25 cellular contexts compared by ENCODE assay signal in the genomic region with DNA sequence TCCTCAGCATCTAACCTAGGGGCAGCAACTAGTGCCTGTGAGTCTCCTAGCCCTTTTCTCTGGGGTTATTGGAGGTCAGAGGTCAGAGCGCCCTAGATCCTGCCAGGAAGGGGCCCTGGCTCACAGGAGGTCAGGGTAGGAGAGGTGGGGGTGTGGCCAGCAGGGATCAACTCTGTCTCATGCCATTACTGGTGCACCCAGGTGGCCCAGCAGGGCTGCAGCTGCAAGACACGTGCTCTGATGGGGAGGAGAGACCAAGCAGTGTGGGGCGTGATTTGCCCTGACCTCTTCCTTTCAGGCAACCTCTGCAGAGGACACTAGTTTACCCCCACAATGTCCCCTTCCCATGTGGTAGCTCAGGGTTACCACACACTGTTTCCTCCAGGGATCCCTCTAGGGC.
DNase-seq lines count a peak whose midpoint lies in the region; ATAC-seq, FAIRE-seq and TF ChIP-seq lines count a peak whose summit lies in the region.
"Had no signal": no experiment of that assay in that cellular context is flagged by ENCODE, and none has a peak within 500 bp of the region (broad histone marks: within the 10 kb centered on the region; RNA-seq: fewer than 3 reads in every experiment).

No MANE protein-coding gene starts in this region.

- no peaks in the 10 kb centered on the region for H3K79me2 ChIP-seq in HepG2 (ENCODE audit: insufficient read depth, low read length)

- no peak for TF ChIP-seq POLR2A in HepG2 (IDR thresholded peaks at IDR 0.05; ENCODE audit: insufficient read depth in 1 of 2, low read depth in 2 of 2, low read length in 2 of 2)
- no peak for TF ChIP-seq POLR2A in right lobe of liver (IDR thresholded peaks at IDR 0.05)

- H3K27ac Mint-ChIP-seq in osteocyte (ENCODE audit: unreplicated experiment): no peak overlapping the region
- H3K27ac Mint-ChIP-seq: CD4-positive, alpha-beta T cell; GM23338 had no signal

- H3K23ac ChIP-seq in mesenchymal stem cell (ENCODE audit: low read length in 2 of 2): no peak overlapping the region

- no peak overlapping the region for H2BK12ac ChIP-seq in mesenchymal stem cell (ENCODE audit: low read length in 2 of 2)

- H3K36me3 Mint-ChIP-seq in osteocyte (ENCODE audit: unreplicated experiment): no peaks in the 10 kb centered on the region
- H3K36me3 Mint-ChIP-seq: CD14-positive monocyte had no signal

- H3K27me3 ChIP-seq in HepG2 (ENCODE audit: control insufficient read depth in 1 of 2, insufficient read depth in 2 of 2, low read length in 2 of 2) (0 out of 5 replicates have a peak, but pooled peaks cover 0 to 4% of the 10 kb centered on the region in 2 experiments), right lobe of liver (no peaks in the 10 kb centered on the region), mesenchymal stem cell (ENCODE audit: control insufficient read depth in 1 of 2, insufficient read depth in 1 of 2, low read length in 2 of 2) (no peaks in the 10 kb centered on the region)
- H3K27me3 ChIP-seq: BE2C; BLaER1 treated with 17β-estradiol and CSF1 and Interleukin-3, amounts not matched to agents 10 nM and 100 nM had no signal

- H3K4me3 ChIP-seq in HepG2 (replicated peaks in 1 of 3; ENCODE audit: insufficient read depth in 1 of 3, low read depth in 2 of 3, low read length in 3 of 3): no peak overlapping the region
- no peak overlapping the region for H3K4me3 ChIP-seq in right lobe of liver
- H3K4me3 ChIP-seq in mesenchymal stem cell (ENCODE audit: insufficient read depth in 1 of 2, low read depth in 1 of 2, low read length in 2 of 2): no peak overlapping the region
- H3K4me3 ChIP-seq: A549; BLaER1 treated with 17β-estradiol and CSF1 and Interleukin-3, amounts not matched to agents 10 nM and 100 nM; GM12878; GM23338; HAP-1 had no signal

- H3K27ac ChIP-seq in HepG2 (ENCODE audit: extremely low read length, insufficient read depth, low read length) (no peak overlapping the region), right lobe of liver (no peak overlapping the region), mesenchymal stem cell (ENCODE audit: low read length, poor library complexity, severe bottlenecking) (no peak overlapping the region)
- H3K27ac ChIP-seq: A549; BLaER1 treated with 17β-estradiol and CSF1 and Interleukin-3, amounts not matched to agents 10 nM and 100 nM had no signal

- H3K4ac ChIP-seq in mesenchymal stem cell (ENCODE audit: low read depth in 1 of 2, low read length in 2 of 2): no peak overlapping the region

- H3K36me3 ChIP-seq in HepG2 (replicated peaks in 1 of 2; ENCODE audit: control insufficient read depth in 1 of 2, insufficient read depth in 2 of 2, low read length in 2 of 2) (no peaks in the 10 kb centered on the region), right lobe of liver (no peaks in the 10 kb centered on the region), mesenchymal stem cell (ENCODE audit: control insufficient read depth in 1 of 2, insufficient read depth in 2 of 2, low read depth in 1 of 2, low read length in 2 of 2) (no peaks in the 10 kb centered on the region)
- H3K36me3 ChIP-seq: BE2C, HAP-1 had no signal

- intact Hi-C loops in HepG2 (cut with micrococcal nuclease; ENCODE audit: unreplicated experiment) (no loop called here), right lobe of liver (cut with DNase I) (no loop called here)

- ATAC-seq in HepG2: no peak
- ATAC-seq in right lobe of liver: no peak
- no peak for ATAC-seq in GM19324 (IDR thresholded peaks at IDR 0.05; ENCODE audit: low FRiP score, unreplicated experiment)
- ATAC-seq: A549, GM12878 had no signal

- H2AK5ac ChIP-seq in mesenchymal stem cell (ENCODE audit: low read length, severe bottlenecking): no peak overlapping the region

- no peak for TF ChIP-seq CTCF in HepG2 (CRISPR knock-in tag; IDR thresholded peaks at IDR 0.05)
- TF ChIP-seq CTCF in right lobe of liver (IDR thresholded peaks at IDR 0.05): no peak
- TF ChIP-seq CTCF in osteocyte (IDR thresholded peaks at IDR 0.05): no peak

- no peaks in the 10 kb centered on the region for H3K4me1 Mint-ChIP-seq in osteocyte (ENCODE audit: unreplicated experiment)
- H3K4me1 Mint-ChIP-seq: CD14-positive monocyte had no signal

- H3K9me3 ChIP-seq in HepG2 (ENCODE audit: low read length) (no peaks in the 10 kb centered on the region), right lobe of liver (no peaks in the 10 kb centered on the region), mesenchymal stem cell (ENCODE audit: control insufficient read depth, low read length) (peaks cover 14% of the 10 kb centered on the region)
- H3K9me3 ChIP-seq: BE2C, HAP-1 had no signal

- no peaks in the 10 kb centered on the region for H4K20me1 ChIP-seq in HepG2 (ENCODE audit: insufficient read depth, low read length)
- H4K20me1 ChIP-seq: BLaER1 treated with 17β-estradiol and CSF1 and Interleukin-3, amounts not matched to agents 10 nM and 100 nM had no signal

- H3K79me1 ChIP-seq in mesenchymal stem cell (replicated peaks; ENCODE audit: low read length, poor library complexity, severe bottlenecking): no peaks in the 10 kb centered on the region

- H3K4me3 Mint-ChIP-seq in osteocyte (ENCODE audit: unreplicated experiment): no peak overlapping the region
- H3K4me3 Mint-ChIP-seq: CD14-positive monocyte; CD4-positive, alpha-beta T cell; CD8-positive, alpha-beta memory T cell; GM23338 had no signal

- CTCF ChIA-PET in HepG2 (lab: Yijun Ruan, JAX; ENCODE audit: low intra/inter-chr PET ratio, low total read pairs): no interaction called here

- no peak overlapping the region for H3K14ac ChIP-seq in mesenchymal stem cell (ENCODE audit: low read length in 2 of 2)

- H2BK15ac ChIP-seq in mesenchymal stem cell (ENCODE audit: low read depth, poor library complexity, severe bottlenecking): no peak overlapping the region

- H2BK120ac ChIP-seq in mesenchymal stem cell (ENCODE audit: low read depth, low read length): no peak overlapping the region

- H3K27me3 Mint-ChIP-seq in osteocyte (ENCODE audit: unreplicated experiment): no peaks in the 10 kb centered on the region
- H3K27me3 Mint-ChIP-seq: CD4-positive, alpha-beta T cell; CD8-positive, alpha-beta memory T cell had no signal

- no peak for FAIRE-seq in HepG2 (lab: Jason Lieb, UNC)
- FAIRE-seq: D721Med, GM12878, GM19239, H54 had no signal

- H2BK5ac ChIP-seq in mesenchymal stem cell (ENCODE audit: low read depth, low read length, poor library complexity, severe bottlenecking): no peak overlapping the region

- H4K8ac ChIP-seq in mesenchymal stem cell (ENCODE audit: low read length): no peak overlapping the region

- TF ChIP-seq RAD21 in HepG2 (CRISPR knock-in tag; IDR thresholded peaks at IDR 0.05): no peak

- TF ChIP-seq EP300 in HepG2 (IDR thresholded peaks at IDR 0.05; ENCODE audit: low read depth in 2 of 2, low read length in 2 of 2) (no peak), HepG2 (CRISPR knock-in tag; IDR thresholded peaks at IDR 0.05; ENCODE audit: borderline replicate concordance) (no peak)

- H3K9ac ChIP-seq in HepG2 (ENCODE audit: insufficient read depth, low read depth, low read length) (no peak overlapping the region), mesenchymal stem cell (ENCODE audit: low read length) (no peak overlapping the region)
- H3K9ac ChIP-seq: BLaER1 treated with 17β-estradiol and CSF1 and Interleukin-3, amounts not matched to agents 10 nM and 100 nM had no signal

- H3K4me1 ChIP-seq in HepG2 (ENCODE audit: insufficient read depth, low read length): peaks cover 17% of the 10 kb centered on the region
- no peaks in the 10 kb centered on the region for H3K4me1 ChIP-seq in right lobe of liver
- no peaks in the 10 kb centered on the region for H3K4me1 ChIP-seq in mesenchymal stem cell (ENCODE audit: control insufficient read depth, insufficient read depth, low read depth, low read length)
- H3K4me1 ChIP-seq: A549, BE2C, HAP-1 had no signal

- in situ Hi-C loops in HepG2 (cut with HindIII; ENCODE audit: extremely low pct_ligation_motif_present, low pct_unique_long_range_greater_than_20kb): no loop called here

- H2AFZ ChIP-seq in HepG2 (ENCODE audit: low read length) (no peak overlapping the region), mesenchymal stem cell (ENCODE audit: low read depth, low read length) (peak overlapping the region; percentile 31)
- H2AFZ ChIP-seq: GM23338 had no signal

- peaks cover 10% of the 10 kb centered on the region for H3K9me3 Mint-ChIP-seq in osteocyte (ENCODE audit: unreplicated experiment)
- H3K9me3 Mint-ChIP-seq: CD4-positive, alpha-beta T cell had no signal

- DNase-seq in HepG2 (ENCODE audit: low spot score) (no peak), right lobe of liver (no peak), mesenchymal stem cell (no peak), osteocyte (ENCODE audit: extremely low spot score, unreplicated experiment) (peak; percentile 69), MV-4-11 (lab: John Stamatoyannopoulos, UW) (no peak)
- DNase-seq: 8988T; ACHN; AML-193; BE2C; CD4-positive, alpha-beta T cell; CD8-positive, alpha-beta memory T cell; DMS 273 treated with DMSO at 0.1 percent for 48 hours; DMS79; EL; GDM1 had no signal

- BruUV-seq in HepG2 (replicated peaks; lab: Mats Ljungman, UMichigan): no TSS peak

- H4K91ac ChIP-seq in mesenchymal stem cell (ENCODE audit: low read length): no peak overlapping the region

- POLR2A ChIA-PET in HepG2 (lab: Yijun Ruan, JAX): no interaction called here

- H3K4me2 ChIP-seq in HepG2 (ENCODE audit: low read depth, low read length) (no peak overlapping the region), mesenchymal stem cell (ENCODE audit: low read length, poor library complexity, severe bottlenecking) (no peak overlapping the region)
- H3K4me2 ChIP-seq: A549; BLaER1 treated with 17β-estradiol and CSF1 and Interleukin-3, amounts not matched to agents 10 nM and 100 nM; GM23338 had no signal

- WGBS in HepG2 (ENCODE audit: low lambda C conversion rate): 20% methylated on average over 2 of the region's 3 CpGs
- no CpG with 5 or more reads among the region's 3 CpGs for WGBS in right lobe of liver (ENCODE audit: insufficient coverage, low coverage, low lambda C conversion rate, missing lambda C conversion rate)
- WGBS in mesenchymal stem cell: 71% methylated on average over 3 of the region's 3 CpGs

- H3K18ac ChIP-seq in mesenchymal stem cell (ENCODE audit: low read depth in 1 of 2, low read length in 2 of 2): no peak overlapping the region

TF ChIP-seq in HepG2, 621 proteins besides CTCF, POLR2A, EP300 and RAD21 (continues in another document):
- TF ChIP-seq NR2F1 (CRISPR knock-in tag; IDR thresholded peaks at IDR 0.05) (0 out of 4 replicates have a peak, but pooled peaks of 1 of the 2 experiments have one; percentile 10), ZNF746 (CRISPR knock-in tag; IDR thresholded peaks at IDR 0.05) (no peak)
